10 cellular contexts compared by ENCODE assay signal in the genomic region with DNA sequence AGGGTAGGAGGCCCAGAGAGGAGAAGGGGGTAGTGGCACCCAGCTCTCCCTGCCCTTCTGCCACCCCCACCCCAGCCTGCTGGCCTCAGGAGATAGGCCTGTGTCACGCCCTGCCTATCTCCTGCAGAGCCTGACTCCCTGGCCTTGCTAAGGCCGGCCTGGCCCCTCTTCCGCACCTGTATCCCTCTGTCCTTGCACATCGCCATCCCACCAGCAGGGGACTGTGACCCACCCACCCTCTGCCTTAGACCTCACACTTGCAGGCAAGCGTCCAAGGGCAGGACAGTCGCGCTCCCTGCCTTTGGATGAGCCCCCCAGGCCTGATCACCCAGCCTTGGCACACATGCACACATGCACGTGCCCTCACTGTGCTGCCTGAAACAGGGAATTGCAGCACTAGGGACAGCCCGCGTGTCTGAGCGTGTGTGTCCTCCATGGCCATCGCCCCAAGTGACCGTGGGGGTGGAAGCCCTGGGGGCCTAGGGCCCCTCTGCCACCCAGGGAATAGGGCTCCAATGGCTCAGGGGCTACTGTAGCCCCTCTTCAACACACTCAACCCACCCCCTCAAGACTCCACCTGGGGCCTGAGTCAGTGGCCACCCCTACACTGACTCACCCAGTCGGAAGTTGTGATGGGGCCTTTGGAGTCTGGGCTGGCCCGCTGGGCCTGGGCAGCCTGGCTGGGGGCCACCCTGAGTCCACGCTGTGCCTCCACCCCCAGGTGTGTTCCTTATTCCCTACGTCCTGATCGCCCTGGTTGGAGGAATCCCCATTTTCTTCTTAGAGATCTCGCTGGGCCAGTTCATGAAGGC. TPM values are rescaled to one million over a fixed set of nuclear protein-coding genes. Genes with fewer than 3 reads are reported as not detected.
DNase-seq lines count a peak whose midpoint lies in the region; ATAC-seq, FAIRE-seq and TF ChIP-seq lines count a peak whose summit lies in the region.
"Had no signal": no experiment of that assay in that cellular context is flagged by ENCODE, and none has a peak within 500 bp of the region (broad histone marks: within the 10 kb centered on the region; RNA-seq: fewer than 3 reads in every experiment).

No MANE protein-coding gene starts in this region.

- H4K20me1 ChIP-seq in PC-9 (ENCODE audit: insufficient read depth), result no peaks in the 10 kb centered on the region
- no peaks in the 10 kb centered on the region for H4K20me1 ChIP-seq in endothelial cell of umbilical vein (replicated peaks; ENCODE audit: control insufficient read depth, extremely low read depth, insufficient read depth, low read length)

- TF ChIP-seq POLR2A in endothelial cell of umbilical vein (IDR thresholded peaks at IDR 0.05; ENCODE audit: low read depth, low read length), result no peak

- peaks cover 9% of the 10 kb centered on the region for H3K27me3 Mint-ChIP-seq in CD8-positive, alpha-beta T cell (ENCODE audit: low read depth)
- peaks cover 3% of the 10 kb centered on the region for H3K27me3 Mint-ChIP-seq in neural crest cell (ENCODE audit: low read depth)

- no peak for DNase-seq in CD8-positive, alpha-beta T cell
- DNase-seq in PC-9 (peak in 1 of 2 experiments; percentile 18), endothelial cell of umbilical vein (ENCODE audit: low read depth, low spot score) (no peak), neural crest cell (ENCODE audit: low read depth, low spot score) (no peak), GM13977 (ENCODE audit: low spot score) (no peak), iPS-NIHi11 (ENCODE audit: low spot score) (no peak)
- DNase-seq: activated CD4-positive, alpha-beta T cell treated with anti-CD3 and anti-CD28 coated beads, Interleukin-2, amount 50 U/mL, for 1 hour; NCI-H2029 treated with DMSO at 0.1 percent for 48 hours had no signal

- dilution Hi-C loops in endothelial cell of umbilical vein (cut with MboI; ENCODE audit: extremely low pct_ligation_motif_present, low sequenced_read_pairs), result no loop called here

- H3K4me3 ChIP-seq in CD8-positive, alpha-beta T cell (ENCODE audit: low read depth, low read length), result no peak overlapping the region
- H3K4me3 ChIP-seq in PC-9 (no peak overlapping the region; the same call in 1 of the 2 replicates), endothelial cell of umbilical vein (replicated peaks in 1 of 3; ENCODE audit: insufficient read depth in 1 of 3, low read depth in 1 of 3, low read length in 3 of 3) (peak overlapping the region in 1 of 3 experiments; percentile 20)

- no peaks in the 10 kb centered on the region for H3K9me3 Mint-ChIP-seq in CD8-positive, alpha-beta T cell
- H3K9me3 Mint-ChIP-seq in neural crest cell, result no peaks in the 10 kb centered on the region

- H3K4me3 Mint-ChIP-seq in CD8-positive, alpha-beta T cell, result peak overlapping the region; percentile 37
- peak overlapping the region; percentile 84 for H3K4me3 Mint-ChIP-seq in neural crest cell

- H3K79me2 ChIP-seq in PC-9 (ENCODE audit: low read depth), result no peaks in the 10 kb centered on the region
- H3K79me2 ChIP-seq in endothelial cell of umbilical vein (ENCODE audit: control insufficient read depth, insufficient read depth, low read length), result no peaks in the 10 kb centered on the region

- TF ChIP-seq CTCF in CD8-positive, alpha-beta T cell (IDR thresholded peaks at IDR 0.05), result no peak
- TF ChIP-seq CTCF in PC-9 (conservative IDR thresholded peaks at IDR 0.05) (no peak), endothelial cell of umbilical vein (IDR thresholded peaks at IDR 0.05; ENCODE audit: extremely low read depth in 1 of 2, insufficient read depth in 1 of 2, low read depth in 1 of 2, low read length in 2 of 2) (peak in 1 of 2 donors; percentile 10), neural crest cell (conservative IDR thresholded peaks at IDR 0.05) (peak; percentile 42), GM13977 (IDR thresholded peaks at IDR 0.05; ENCODE audit: extremely low read depth, insufficient read depth, missing control alignments) (no peak)

- no peaks in the 10 kb centered on the region for H3K9me1 ChIP-seq in endothelial cell of umbilical vein (replicated peaks; ENCODE audit: control insufficient read depth, extremely low read depth, insufficient read depth, low read length)

- H2AFZ ChIP-seq in PC-9 (no peak overlapping the region), endothelial cell of umbilical vein (ENCODE audit: low read depth, low read length) (no peak overlapping the region)

- no peak overlapping the region for H3K27ac ChIP-seq in CD8-positive, alpha-beta T cell (ENCODE audit: low read depth, low read length)
- no peak overlapping the region for H3K27ac ChIP-seq in PC-9
- peak overlapping the region; percentile 8 for H3K27ac ChIP-seq in endothelial cell of umbilical vein (ENCODE audit: insufficient read depth, low read depth, low read length)

- no peak for ATAC-seq in CD8-positive, alpha-beta T cell
- ATAC-seq in HG03565 (IDR thresholded peaks at IDR 0.05; ENCODE audit: unreplicated experiment), result no peak
- no peak for ATAC-seq in GM19463 (IDR thresholded peaks at IDR 0.05; ENCODE audit: unreplicated experiment)

- in situ Hi-C loops in GM13977 (cut with MboI; ENCODE audit: low pct_unique_long_range_greater_than_20kb, low sequenced_read_pairs, unreplicated experiment), result no loop called here

- H3K4me2 ChIP-seq in PC-9 (peak overlapping the region; percentile 38; the same call in 1 of the 2 replicates), endothelial cell of umbilical vein (ENCODE audit: insufficient read depth, low read length) (no peak overlapping the region)

- no peak overlapping the region for H3K9ac ChIP-seq in endothelial cell of umbilical vein (replicated peaks; ENCODE audit: extremely low read depth, insufficient read depth, low read length)

- POLR2A ChIA-PET in CD8-positive, alpha-beta T cell (lab: Charles Lee), result no interaction called here
- POLR2A ChIA-PET in PC-9 (lab: Charles Lee; ENCODE audit: unreplicated experiment) (no interaction called here), endothelial cell of umbilical vein (lab: Charles Lee) (interaction anchor here (0.6 kb wide), 1 partner anchor 20 kb away, joined by 3 read pairs; no protein-coding TSS in a partner anchor)

- BruUV-seq in PC-9 (replicated peaks; lab: Mats Ljungman, UMichigan) (TSS peak; percentile 50), endothelial cell of umbilical vein (replicated peaks; lab: Mats Ljungman, UMichigan) (TSS peak; percentile 17)

- H3K27ac Mint-ChIP-seq in CD8-positive, alpha-beta T cell, result no peak overlapping the region
- no peak overlapping the region for H3K27ac Mint-ChIP-seq in neural crest cell (ENCODE audit: unreplicated experiment)

- H3K9me2 ChIP-seq in PC-9 (ENCODE audit: insufficient read depth), result no peaks in the 10 kb centered on the region

- no peak for FAIRE-seq in endothelial cell of umbilical vein (lab: Jason Lieb, UNC)

- H3F3A ChIP-seq in PC-9 (ENCODE audit: insufficient read depth, low read depth), result no peaks in the 10 kb centered on the region

- peaks cover 3% of the 10 kb centered on the region for H3K36me3 Mint-ChIP-seq in CD8-positive, alpha-beta T cell
- H3K36me3 Mint-ChIP-seq in neural crest cell (ENCODE audit: low read depth), result no peaks in the 10 kb centered on the region

- H3K9me3 ChIP-seq in CD8-positive, alpha-beta T cell (ENCODE audit: low read length), result no peaks in the 10 kb centered on the region
- H3K9me3 ChIP-seq in PC-9 (ENCODE audit: insufficient read depth, low read depth), result no peaks in the 10 kb centered on the region
- no peaks in the 10 kb centered on the region for H3K9me3 ChIP-seq in endothelial cell of umbilical vein (replicated peaks; ENCODE audit: control insufficient read depth, insufficient read depth, low read length)

- H3K27me3 ChIP-seq in CD8-positive, alpha-beta T cell (ENCODE audit: insufficient read depth, low read length), result no peaks in the 10 kb centered on the region
- H3K27me3 ChIP-seq in PC-9 (ENCODE audit: insufficient read depth, low read depth) (no peaks in the 10 kb centered on the region), endothelial cell of umbilical vein (ENCODE audit: control insufficient read depth in 2 of 2, insufficient read depth in 2 of 2, low read length in 2 of 2) (no peaks in the 10 kb centered on the region)

- no peaks in the 10 kb centered on the region for H3K36me3 ChIP-seq in CD8-positive, alpha-beta T cell (ENCODE audit: insufficient read depth, low read length)
- H3K36me3 ChIP-seq in PC-9 (ENCODE audit: low read depth) (no peaks in the 10 kb centered on the region), endothelial cell of umbilical vein (ENCODE audit: control insufficient read depth in 2 of 2, extremely low read depth in 1 of 2, insufficient read depth in 2 of 2, low read length in 2 of 2) (no peaks in the 10 kb centered on the region)

- CTCF ChIA-PET in CD8-positive, alpha-beta T cell (lab: Charles Lee), result no interaction called here
- CTCF ChIA-PET in PC-9 (lab: Charles Lee) (no interaction called here), endothelial cell of umbilical vein (lab: Charles Lee) (interaction anchor here (0.6 kb wide), 1 partner anchor 80 kb away, joined by 3 read pairs; no protein-coding TSS in a partner anchor)

- no peaks in the 10 kb centered on the region for H3K4me1 Mint-ChIP-seq in CD8-positive, alpha-beta T cell (ENCODE audit: low read depth)
- peaks cover 8% of the 10 kb centered on the region for H3K4me1 Mint-ChIP-seq in neural crest cell

- no peaks in the 10 kb centered on the region for H3K4me1 ChIP-seq in CD8-positive, alpha-beta T cell (ENCODE audit: insufficient read depth, low read length)
- no peaks in the 10 kb centered on the region for H3K4me1 ChIP-seq in PC-9 (replicated peaks; ENCODE audit: insufficient read depth)
- H3K4me1 ChIP-seq in endothelial cell of umbilical vein (ENCODE audit: control insufficient read depth, extremely low read depth, insufficient read depth, low read length), result peaks cover 4% of the 10 kb centered on the region

- intact Hi-C loops in CD8-positive, alpha-beta T cell (cut with DNase I, micrococcal nuclease), result loop anchor here in 1 of 2 experiments (2.0 kb wide), 1 partner anchor 33 kb away; no protein-coding TSS in a partner anchor
- intact Hi-C loops in PC-9 (cut with micrococcal nuclease; ENCODE audit: unreplicated experiment) (no loop called here), endothelial cell of umbilical vein (cut with micrococcal nuclease) (no loop called here)

RNA-seq across cellular contexts. Expression of a gene that starts 2.1 kb away (rescaled TPM):
- 1 to 10 TPM; 2.7 to 2.9 TPM for total RNA-seq in CD8-positive, alpha-beta T cell
- total RNA-seq in PC-9 (2021) (37.6 and 40.5 TPM in 2 replicates), endothelial cell of umbilical vein (23.6 and 28.8 TPM in 2 replicates), neural crest cell (123 and 125 TPM in 2 replicates)
- polyA plus RNA-seq in endothelial cell of umbilical vein, result 22.7 and 22.8 TPM in 2 replicates
- 14.4 and 18.5 TPM in 2 replicates for polyA plus RNA-seq in endothelial cell of umbilical vein (2011; cell fraction: cytosol; rRNA removed)
- polyA plus RNA-seq in endothelial cell of umbilical vein (2011; cell fraction: nucleus; rRNA removed), result 23.1 and 36.6 TPM in 2 replicates
- polyA plus RNA-seq in endothelial cell of umbilical vein (2012), result 23.1 and 25.7 TPM in 2 replicates
- 42.5 and 44.1 TPM in 2 replicates for polyA minus RNA-seq in endothelial cell of umbilical vein
- 35.0 TPM for polyA minus RNA-seq in endothelial cell of umbilical vein (2011; cell fraction: cytosol; rRNA and poly(A)+ RNA removed)
- 10.9 and 18.4 TPM in 2 replicates for polyA minus RNA-seq in endothelial cell of umbilical vein (2011; cell fraction: nucleus; rRNA and poly(A)+ RNA removed)

RNA-seq across cellular contexts. Expression of a gene that starts 16.2 kb away (rescaled TPM):
- total RNA-seq in CD8-positive, alpha-beta T cell, result under 1 TPM; 0.44 to 0.68 TPM
- 1.0 and 4.4 TPM in 2 replicates for total RNA-seq in PC-9 (2021)
- total RNA-seq in endothelial cell of umbilical vein, result not detected in 2 replicates
- polyA plus RNA-seq in endothelial cell of umbilical vein, result 0.12 and 0.37 TPM in 2 replicates
- not detected in 2 replicates for polyA plus RNA-seq in endothelial cell of umbilical vein (2011; cell fraction: cytosol; rRNA removed)
- 0.42 and 0.59 TPM in 2 replicates for polyA plus RNA-seq in endothelial cell of umbilical vein (2011; cell fraction: nucleus; rRNA removed)
- polyA plus RNA-seq in endothelial cell of umbilical vein (2012), result not detected in 2 replicates
- 1.3 TPM in 1 of 2 replicates, not detected in the other for polyA minus RNA-seq in endothelial cell of umbilical vein
- not detected for polyA minus RNA-seq in endothelial cell of umbilical vein (2011; cell fraction: cytosol; rRNA and poly(A)+ RNA removed)
- polyA minus RNA-seq in endothelial cell of umbilical vein (2011; cell fraction: nucleus; rRNA and poly(A)+ RNA removed), result not detected in 2 replicates
- total RNA-seq in neural crest cell, result 9.4 and 10.2 TPM in 2 replicates

RNA-seq across cellular contexts. Expression of a gene that starts 34.3 kb away (rescaled TPM):
- 10 to 100 TPM; 35.3 to 39.1 TPM for total RNA-seq in CD8-positive, alpha-beta T cell
- total RNA-seq in PC-9 (2021) (522 and 541 TPM in 2 replicates), endothelial cell of umbilical vein (198 and 203 TPM in 2 replicates), neural crest cell (117 and 118 TPM in 2 replicates)
- 169 and 220 TPM in 2 replicates for polyA plus RNA-seq in endothelial cell of umbilical vein
- polyA plus RNA-seq in endothelial cell of umbilical vein (2011; cell fraction: cytosol; rRNA removed), result 144 and 159 TPM in 2 replicates
- polyA plus RNA-seq in endothelial cell of umbilical vein (2011; cell fraction: nucleus; rRNA removed), result 102 and 112 TPM in 2 replicates
- 263 and 306 TPM in 2 replicates for polyA plus RNA-seq in endothelial cell of umbilical vein (2012)
- polyA minus RNA-seq in endothelial cell of umbilical vein, result 170 and 176 TPM in 2 replicates
- 67.2 TPM for polyA minus RNA-seq in endothelial cell of umbilical vein (2011; cell fraction: cytosol; rRNA and poly(A)+ RNA removed)
- 28.7 and 51.9 TPM in 2 replicates for polyA minus RNA-seq in endothelial cell of umbilical vein (2011; cell fraction: nucleus; rRNA and poly(A)+ RNA removed)

RNA-seq across cellular contexts. Expression of a gene that starts 34.8 kb away (rescaled TPM):
- total RNA-seq in CD8-positive, alpha-beta T cell, result 1 to 10 TPM; 5.2 to 6.4 TPM
- 40.0 and 44.9 TPM in 2 replicates for total RNA-seq in PC-9 (2021)
- 12.9 and 14.3 TPM in 2 replicates for total RNA-seq in endothelial cell of umbilical vein
- 9.1 and 11.3 TPM in 2 replicates for polyA plus RNA-seq in endothelial cell of umbilical vein
- polyA plus RNA-seq in endothelial cell of umbilical vein (2011; cell fraction: cytosol; rRNA removed), result 5.3 and 6.9 TPM in 2 replicates
- 12.7 and 14.2 TPM in 2 replicates for polyA plus RNA-seq in endothelial cell of umbilical vein (2011; cell fraction: nucleus; rRNA removed)
- polyA plus RNA-seq in endothelial cell of umbilical vein (2012), result 12.1 and 13.4 TPM in 2 replicates
- 8.7 and 10.7 TPM in 2 replicates for polyA minus RNA-seq in endothelial cell of umbilical vein
- polyA minus RNA-seq in endothelial cell of umbilical vein (2011; cell fraction: cytosol; rRNA and poly(A)+ RNA removed), result 21.5 TPM
- polyA minus RNA-seq in endothelial cell of umbilical vein (2011; cell fraction: nucleus; rRNA and poly(A)+ RNA removed), result 6.3 and 11.1 TPM in 2 replicates
- total RNA-seq in neural crest cell, result 6.0 and 6.6 TPM in 2 replicates

RNA-seq across cellular contexts. Expression of a gene that starts 42.9 kb away (rescaled TPM):
- total RNA-seq in CD8-positive, alpha-beta T cell, result not detected
- total RNA-seq in PC-9 (2021), result 1.3 and 1.8 TPM in 2 replicates
- total RNA-seq in endothelial cell of umbilical vein, result 0.35 TPM in 1 of 2 replicates, not detected in the other
- 0.04 and 0.05 TPM in 2 replicates for polyA plus RNA-seq in endothelial cell of umbilical vein
- polyA plus RNA-seq in endothelial cell of umbilical vein (2011; cell fraction: cytosol; rRNA removed), result 0.09 and 0.14 TPM in 2 replicates
- 0.05 TPM in 1 of 2 replicates, not detected in the other for polyA plus RNA-seq in endothelial cell of umbilical vein (2011; cell fraction: nucleus; rRNA removed)
- 0.19 and 0.29 TPM in 2 replicates for polyA plus RNA-seq in endothelial cell of umbilical vein (2012)
- polyA minus RNA-seq in endothelial cell of umbilical vein, result 0.19 and 0.74 TPM in 2 replicates
- polyA minus RNA-seq in endothelial cell of umbilical vein (2011; cell fraction: cytosol; rRNA and poly(A)+ RNA removed), result 22.1 TPM
- polyA minus RNA-seq in endothelial cell of umbilical vein (2011; cell fraction: nucleus; rRNA and poly(A)+ RNA removed), result not detected in 2 replicates
- total RNA-seq in neural crest cell, result 1.7 TPM in 2 replicates
